8 cellular contexts compared by ENCODE assay signal in genomic region chr22:45435544-45436139, GRCh38. TPM values are rescaled to one million over a fixed set of nuclear protein-coding genes. Genes with fewer than 3 reads are reported as not detected.
A peak's percentile ranks its signal among the peaks of the same experiment; 100 is the strongest.
DNase-seq lines count a peak whose midpoint lies in the region; ATAC-seq and TF ChIP-seq lines count a peak whose summit lies in the region.

No MANE protein-coding gene starts in this region.

- no peak overlapping the region for H3K27ac ChIP-seq in HL-60 (replicated peaks)

- no peaks in the 10 kb centered on the region for H3K36me3 Mint-ChIP-seq in mesothelial cell of epicardium

- H3K4me1 ChIP-seq in NT2/D1 (ENCODE audit: insufficient read depth, insufficient read length): peaks cover 8% of the 10 kb centered on the region

- H3K36me3 ChIP-seq in NT2/D1 (ENCODE audit: insufficient read depth, insufficient read length, low read length): no peaks in the 10 kb centered on the region

- no peak overlapping the region for H3K4me3 Mint-ChIP-seq in mesothelial cell of epicardium

- H3K9ac ChIP-seq in NT2/D1 (ENCODE audit: insufficient read length, low read depth): peak overlapping the region; percentile 27

- H3K27me3 Mint-ChIP-seq in mesothelial cell of epicardium (ENCODE audit: low read depth): no peaks in the 10 kb centered on the region

- H3K27ac Mint-ChIP-seq in mesothelial cell of epicardium: peak overlapping the region; percentile 60

- peak; percentile 91 for DNase-seq in CD1c-positive myeloid dendritic cell (ENCODE audit: extremely low spot score)
- DNase-seq in HL-60 (ENCODE audit: low read depth in 1 of 2, low spot score in 1 of 2): peak; percentile 80 to 89
- DNase-seq in NT2/D1 (ENCODE audit: low read depth, low spot score): peak; percentile 76
- DNase-seq in activated CD8-positive, alpha-beta memory T cell treated with anti-CD3 and anti-CD28 coated beads, Interleukin-2, amount 50 U/mL, for 1 hour (ENCODE audit: extremely low read depth): peak; percentile 48
- peak; percentile 84 for DNase-seq in epidermal melanocyte (ENCODE audit: insufficient read length, low spot score)
- peak; percentile 69 to 92 for DNase-seq in mesothelial cell of epicardium (ENCODE audit: low spot score in 2 of 2, unreplicated experiment in 2 of 2)
- peak; percentile 62 for DNase-seq in stimulated activated CD8-positive, alpha-beta memory T cell treated with anti-CD3 and anti-CD28 coated beads, Interleukin-12 subunit alpha, Interleukin-12 subunit beta, amount 100 ng/mL, for 4 hours (ENCODE audit: low read depth)

- H3K27me3 ChIP-seq in HL-60 (ENCODE audit: insufficient read depth, poor library complexity, severe bottlenecking): peaks cover under 1% of the 10 kb centered on the region
- H3K27me3 ChIP-seq in NT2/D1 (ENCODE audit: insufficient read depth, insufficient read length): no peaks in the 10 kb centered on the region

- no peak for ATAC-seq in HG02763 (IDR thresholded peaks at IDR 0.05; ENCODE audit: unreplicated experiment)

- peak; percentile 94 for TF ChIP-seq CTCF in HL-60 (IDR thresholded peaks at IDR 0.05; ENCODE audit: insufficient read depth, low read length)
- TF ChIP-seq CTCF in mesothelial cell of epicardium (IDR thresholded peaks at IDR 0.05; ENCODE audit: unreplicated experiment): peak; percentile 96

- H3K9me3 Mint-ChIP-seq in mesothelial cell of epicardium: no peaks in the 10 kb centered on the region

- H3K4me1 Mint-ChIP-seq in mesothelial cell of epicardium: peaks cover 10% of the 10 kb centered on the region

- no peaks in the 10 kb centered on the region for H3K9me3 ChIP-seq in NT2/D1 (ENCODE audit: insufficient read depth, low read length)

- H3K4me3 ChIP-seq in HL-60 (replicated peaks; ENCODE audit: insufficient read depth, low read length) (no peak overlapping the region), NT2/D1 (ENCODE audit: insufficient read length, low read depth) (no peak overlapping the region)

RNA-seq across cellular contexts. Expression of gene RIBC2, which starts 22.1 kb away (rescaled TPM):
- total RNA-seq in mesothelial cell of epicardium: 2.0 to 2.5 TPM (median 2.1 TPM) in 3 replicates

RNA-seq across cellular contexts. Expression of gene SMC1B, which starts 22.2 kb away (rescaled TPM):
- 0.07 TPM in 1 of 3 replicates, not detected in the others for total RNA-seq in mesothelial cell of epicardium
